ENCODE assay signal across 18 cellular contexts in the genomic region with DNA sequence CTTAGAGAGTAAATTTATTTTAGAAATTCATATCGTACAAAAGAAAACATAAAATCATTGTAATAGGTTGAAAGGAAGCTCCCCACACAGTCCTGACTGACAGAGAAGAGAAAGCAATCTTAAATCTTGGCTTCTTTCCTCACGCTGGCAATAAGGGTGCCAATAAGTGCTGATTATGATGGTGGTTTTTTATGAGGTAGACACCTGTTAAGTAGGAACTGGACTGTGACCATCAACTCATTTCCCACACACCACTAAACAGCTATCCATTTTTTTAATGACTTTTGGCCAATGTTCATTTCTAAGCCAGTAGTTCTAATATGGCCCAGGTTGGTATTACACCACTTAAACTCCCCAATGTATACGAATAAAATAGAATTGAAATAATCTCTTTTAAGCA.
DNase-seq lines count a peak whose midpoint lies in the region; ATAC-seq and TF ChIP-seq lines count a peak whose summit lies in the region.
"Had no signal": no experiment of that assay in that cellular context is flagged by ENCODE, and none has a peak within 500 bp of the region (broad histone marks: within the 10 kb centered on the region; RNA-seq: fewer than 3 reads in every experiment).

No MANE protein-coding gene starts in this region.

- WGBS in right cardiac atrium, result 77% methylated on average over 3 of the region's 3 CpGs

- H3K4me1 ChIP-seq in right cardiac atrium (ENCODE audit: control insufficient read depth, insufficient read depth, low read length), result no peaks in the 10 kb centered on the region
- H3K4me1 ChIP-seq: BLaER1 had no signal

- no peak for ATAC-seq in Right ventricle myocardium inferior
- ATAC-seq in right cardiac atrium, result no peak

- DNase-seq in NCI-H1105 (lab: John Stamatoyannopoulos, UW), result peak; percentile 21
- peak; percentile 31 for DNase-seq in NCI-H2029 treated with DMSO at 0.1 percent for 48 hours (lab: John Stamatoyannopoulos, UW)
- peak; percentile 59 for DNase-seq in NCI-H82 (lab: John Stamatoyannopoulos, UW)
- no peak for DNase-seq in mesenteric fat pad (ENCODE audit: low spot score)
- no peak for DNase-seq in Right ventricle myocardium inferior (ENCODE audit: missing footprints)
- DNase-seq in right cardiac atrium, result no peak
- no peak for DNase-seq in SHP77 (lab: John Stamatoyannopoulos, UW)
- DNase-seq: Calu3; CD4-positive, alpha-beta memory T cell; GOT3; MM.1S; NCI-H146; NCI-H526; OCI-M1; T-helper 1 cell; T-helper 9 cell had no signal

- H3K27me3 ChIP-seq in right cardiac atrium (ENCODE audit: control insufficient read depth, insufficient read depth), result no peaks in the 10 kb centered on the region
- H3K27me3 ChIP-seq: BLaER1 had no signal

- no peak overlapping the region for H3K4me3 ChIP-seq in right cardiac atrium (ENCODE audit: low read length)
- H3K4me3 ChIP-seq: BLaER1 had no signal

- H3K9me3 ChIP-seq in right cardiac atrium (ENCODE audit: control insufficient read depth, low read length), result no peaks in the 10 kb centered on the region
- H3K9me3 ChIP-seq: BLaER1 had no signal

- TF ChIP-seq EP300 in Ishikawa (IDR thresholded peaks at IDR 0.05; ENCODE audit: borderline replicate concordance), result peak; percentile 34; the same call in 1 of the 2 replicates

- H3K27ac ChIP-seq in right cardiac atrium (ENCODE audit: low read length), result no peak overlapping the region
- H3K27ac ChIP-seq: BLaER1 had no signal

- intact Hi-C loops in Right ventricle myocardium inferior (cut with DNase I) (no loop called here), right cardiac atrium (cut with DNase I) (no loop called here)

- TF ChIP-seq RAD21 in Ishikawa (IDR thresholded peaks at IDR 0.05; ENCODE audit: low read depth), result no peak

TF ChIP-seq in Ishikawa, 13 proteins besides CTCF, POLR2A, EP300 and RAD21:
- TF ChIP-seq TCF12 (IDR thresholded peaks at IDR 0.05; ENCODE audit: low read depth) (peak; percentile 23; the same call in 1 of the 2 replicates), CEBPB (IDR thresholded peaks at IDR 0.05) (no peak), NFIC (IDR thresholded peaks at IDR 0.05) (peak; percentile 63), FOXM1 (IDR thresholded peaks at IDR 0.05; ENCODE audit: borderline replicate concordance, low read depth) (no peak), TEAD4 (IDR thresholded peaks at IDR 0.05) (0 out of 2 replicates have a peak, but pooled peaks have one; percentile 6)
- TF ChIP-seq, protein P1, sequence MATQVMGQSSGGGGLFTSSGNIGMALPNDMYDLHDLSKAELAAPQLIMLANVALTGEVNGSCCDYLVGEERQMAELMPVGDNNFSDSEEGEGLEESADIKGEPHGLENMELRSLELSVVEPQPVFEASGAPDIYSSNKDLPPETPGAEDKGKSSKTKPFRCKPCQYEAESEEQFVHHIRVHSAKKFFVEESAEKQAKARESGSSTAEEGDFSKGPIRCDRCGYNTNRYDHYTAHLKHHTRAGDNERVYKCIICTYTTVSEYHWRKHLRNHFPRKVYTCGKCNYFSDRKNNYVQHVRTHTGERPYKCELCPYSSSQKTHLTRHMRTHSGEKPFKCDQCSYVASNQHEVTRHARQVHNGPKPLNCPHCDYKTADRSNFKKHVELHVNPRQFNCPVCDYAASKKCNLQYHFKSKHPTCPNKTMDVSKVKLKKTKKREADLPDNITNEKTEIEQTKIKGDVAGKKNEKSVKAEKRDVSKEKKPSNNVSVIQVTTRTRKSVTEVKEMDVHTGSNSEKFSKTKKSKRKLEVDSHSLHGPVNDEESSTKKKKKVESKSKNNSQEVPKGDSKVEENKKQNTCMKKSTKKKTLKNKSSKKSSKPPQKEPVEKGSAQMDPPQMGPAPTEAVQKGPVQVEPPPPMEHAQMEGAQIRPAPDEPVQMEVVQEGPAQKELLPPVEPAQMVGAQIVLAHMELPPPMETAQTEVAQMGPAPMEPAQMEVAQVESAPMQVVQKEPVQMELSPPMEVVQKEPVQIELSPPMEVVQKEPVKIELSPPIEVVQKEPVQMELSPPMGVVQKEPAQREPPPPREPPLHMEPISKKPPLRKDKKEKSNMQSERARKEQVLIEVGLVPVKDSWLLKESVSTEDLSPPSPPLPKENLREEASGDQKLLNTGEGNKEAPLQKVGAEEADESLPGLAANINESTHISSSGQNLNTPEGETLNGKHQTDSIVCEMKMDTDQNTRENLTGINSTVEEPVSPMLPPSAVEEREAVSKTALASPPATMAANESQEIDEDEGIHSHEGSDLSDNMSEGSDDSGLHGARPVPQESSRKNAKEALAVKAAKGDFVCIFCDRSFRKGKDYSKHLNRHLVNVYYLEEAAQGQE (IDR thresholded peaks at IDR 0.05; ENCODE audit: low read depth), result no peak

Comparison
In these comparisons a context has a peak if more than half of its experiments do, and no peak if none do; other contexts are left out.
1. DNase-seq: peak in NCI-H1105 (single experiment), NCI-H2029 treated with DMSO at 0.1 percent for 48 hours (single experiment) and NCI-H82 (single experiment); none in mesenteric fat pad (single experiment), Right ventricle myocardium inferior (single experiment), right cardiac atrium (0 of 3) and SHP77 (0 of 2).